In genomic region chr10:28875535-28876208, GRCh38 we compare ENCODE assay signal across 13 cellular contexts.
A peak's percentile ranks its signal among the peaks of the same experiment; 100 is the strongest.
DNase-seq lines count a peak whose midpoint lies in the region; FAIRE-seq and TF ChIP-seq lines count a peak whose summit lies in the region.
"Had no signal": no experiment of that assay in that cellular context is flagged by ENCODE, and none has a peak within 500 bp of the region (broad histone marks: within the 10 kb centered on the region; RNA-seq: fewer than 3 reads in every experiment).

No MANE protein-coding gene starts in this region.

- TF ChIP-seq CTCF in choroid plexus epithelial cell (conservative IDR thresholded peaks at IDR 0.05; ENCODE audit: low read depth, low read length) (no peak), ovary (IDR thresholded peaks at IDR 0.05) (no peak)

- no peaks in the 10 kb centered on the region for H3K27me3 ChIP-seq in ovary
- H3K27me3 ChIP-seq: adrenal gland, tibial nerve had no signal

- FAIRE-seq in frontal cortex (lab: Jason Lieb, UNC): no peak
- FAIRE-seq: endometrium had no signal

- TF ChIP-seq POLR2A in ovary (IDR thresholded peaks at IDR 0.05): no peak

- H3K4me1 ChIP-seq in ovary (ENCODE audit: insufficient read depth): peaks cover 8% of the 10 kb centered on the region
- H3K4me1 ChIP-seq: tibial nerve had no signal

- H3K36me3 ChIP-seq in ovary: no peaks in the 10 kb centered on the region
- H3K36me3 ChIP-seq: adrenal gland, tibial nerve had no signal

- H3K4me3 ChIP-seq in choroid plexus epithelial cell (ENCODE audit: low read depth, low read length) (no peak overlapping the region), ovary (no peak overlapping the region)
- H3K4me3 ChIP-seq: adrenal gland, skin epidermis, tibial nerve had no signal

- DNase-seq in M059J (ENCODE audit: low read depth): peak; percentile 74
- peak; percentile 76 for DNase-seq in choroid plexus epithelial cell (ENCODE audit: low read depth)
- DNase-seq in kidney glomerular epithelial cell (lab: John Stamatoyannopoulos, UW): peak; percentile 20
- peak in 25 of 49 donors; percentile 4 to 63 (median 20) for DNase-seq in substantia nigra (lab: John Stamatoyannopoulos, UW)
- no peak for DNase-seq in ovary
- no peak for DNase-seq in NCI-H1694 treated with DMSO at 0.1 percent for 48 hours (lab: John Stamatoyannopoulos, UW)
- no peak for DNase-seq in effector CD4-positive, alpha-beta T cell
- DNase-seq in frontal cortex (ENCODE audit: low spot score in 2 of 2): no peak
- DNase-seq: NCI-H510A had no signal

- no peaks in the 10 kb centered on the region for H3K9me3 ChIP-seq in ovary
- H3K9me3 ChIP-seq: adrenal gland, tibial nerve had no signal

- H3K27ac ChIP-seq in substantia nigra (ENCODE audit: low read depth, low read length, poor library complexity, severe bottlenecking): no peak overlapping the region
- H3K27ac ChIP-seq in ovary: no peak overlapping the region
- H3K27ac ChIP-seq: adrenal gland, skin epidermis, tibial nerve had no signal

- TF ChIP-seq EP300 in ovary (IDR thresholded peaks at IDR 0.05): no peak

- 83 to 89% (median 84%) methylated on average over 18 of the region's 18 CpGs for WGBS in ovary, 3 donors

- intact Hi-C loops in ovary (cut with DNase I): no loop called here

Comparison
In these comparisons a context has a peak if more than half of its experiments do, and no peak if none do; other contexts are left out.
1. DNase-seq: peak in M059J (single experiment), choroid plexus epithelial cell (single experiment), kidney glomerular epithelial cell (single experiment) and substantia nigra (25 of 49); none in ovary (0 of 5), NCI-H1694 treated with DMSO at 0.1 percent for 48 hours (single experiment), effector CD4-positive, alpha-beta T cell (single experiment) and frontal cortex (0 of 2).